Comparison of ENCODE assay signal across 8 cellular contexts in the genomic region with DNA sequence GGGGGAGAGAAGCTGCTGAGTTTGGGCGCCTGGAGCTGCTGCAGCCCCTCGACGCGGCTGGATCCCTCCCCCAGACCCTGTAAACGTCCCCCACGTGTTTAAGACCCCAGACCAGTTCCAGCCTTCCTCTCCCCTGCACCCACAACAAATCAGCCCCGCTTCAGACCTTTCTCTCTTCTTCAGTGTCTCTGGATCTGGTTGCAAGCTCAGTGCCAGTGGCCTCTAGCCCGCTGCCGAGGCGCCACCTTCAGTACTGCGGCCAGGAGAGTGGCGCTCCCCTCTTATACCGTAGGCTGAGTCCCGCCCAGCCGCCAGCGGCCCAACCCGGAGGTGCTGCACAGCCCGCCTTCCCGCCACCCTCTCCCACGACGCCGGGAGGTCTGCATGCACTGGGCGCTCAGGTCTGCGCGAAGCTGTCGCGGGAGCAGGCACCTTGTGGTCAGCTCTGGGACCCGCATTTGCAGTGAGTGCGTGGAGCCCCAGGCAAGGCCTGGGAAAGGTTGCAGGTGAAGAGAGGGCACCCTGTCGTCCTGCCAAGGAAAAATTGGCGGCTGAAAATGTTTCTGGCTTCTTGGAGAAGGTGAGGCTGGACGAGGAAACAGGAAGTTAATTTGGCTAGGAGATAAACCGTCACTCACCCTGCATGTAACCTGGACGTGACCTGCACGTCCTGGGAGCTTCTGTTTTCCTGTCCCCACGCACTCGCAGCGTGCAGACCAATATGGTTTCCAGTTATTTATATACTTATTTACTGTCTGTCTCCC. TPM values are rescaled to one million over a fixed set of nuclear protein-coding genes. Genes with fewer than 3 reads are reported as not detected.
DNase-seq lines count a peak whose midpoint lies in the region; ATAC-seq and TF ChIP-seq lines count a peak whose summit lies in the region.

A gene with protein sequence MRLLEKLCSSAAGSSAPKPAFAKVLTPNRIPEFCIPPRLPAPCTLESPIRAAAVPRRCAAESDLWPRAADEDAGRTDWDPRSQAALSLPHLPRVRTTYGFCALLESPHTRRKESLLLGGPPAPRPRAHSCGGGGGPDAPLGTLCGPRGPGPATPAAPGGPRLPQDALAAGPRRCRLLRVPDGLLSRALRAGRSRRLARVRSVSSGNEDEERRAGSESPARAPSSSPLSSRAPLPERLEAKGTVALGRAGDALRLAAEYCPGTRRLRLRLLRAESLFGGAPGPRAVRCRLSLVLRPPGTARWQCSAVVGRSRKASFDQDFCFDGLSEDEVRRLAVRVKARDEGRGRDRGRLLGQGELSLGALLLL (minus strand): TSS at position 257 of the 764 bp plus-strand sequence. CDS start 301 bp downstream, outside the sequence.

- H3K27ac Mint-ChIP-seq in activated T-helper 2 cell treated with anti-CD3 and anti-CD28 coated beads, Interferon-gamma antibody, Interleukin-2, Interleukin-4, amounts not matched to agents 10 μg/mL and 5 μg/mL and 100 μg/mL, durations not matched to agents 14 hours and 24 hours and 36 hours = no peak within 1 kb of the TSS

- peaks cover 79% of the 10 kb centered on the region for H3K27me3 Mint-ChIP-seq in activated T-helper 2 cell treated with anti-CD3 and anti-CD28 coated beads, Interferon-gamma antibody, Interleukin-2, Interleukin-4, amounts not matched to agents 10 μg/mL and 5 μg/mL and 100 μg/mL, durations not matched to agents 14 hours and 24 hours and 36 hours (ENCODE audit: low read depth)

- no peaks in the 10 kb centered on the region for H3K36me3 ChIP-seq in heart right ventricle
- no peaks in the 10 kb centered on the region for H3K36me3 ChIP-seq in rectal smooth muscle tissue (ENCODE audit: control insufficient read depth, insufficient read depth, low read length)

- peaks cover 10% of the 10 kb centered on the region for H3K4me1 Mint-ChIP-seq in activated T-helper 2 cell treated with anti-CD3 and anti-CD28 coated beads, Interferon-gamma antibody, Interleukin-2, Interleukin-4, amounts not matched to agents 10 μg/mL and 5 μg/mL and 100 μg/mL, durations not matched to agents 14 hours and 24 hours and 36 hours (ENCODE audit: low read depth)

- no peaks in the 10 kb centered on the region for H3K9me3 ChIP-seq in heart right ventricle

- peak within 1 kb of the TSS; percentile 69 for H3K4me3 Mint-ChIP-seq in activated T-helper 2 cell treated with anti-CD3 and anti-CD28 coated beads, Interferon-gamma antibody, Interleukin-2, Interleukin-4, amounts not matched to agents 10 μg/mL and 5 μg/mL and 100 μg/mL, durations not matched to agents 14 hours and 24 hours and 36 hours (ENCODE audit: low read depth)

- DNase-seq in activated T-cell treated with anti-CD3 and anti-CD28 coated beads for 48 hours (ENCODE audit: low read depth) (peak; percentile 28), activated T-cell treated with anti-CD3 and anti-CD28 coated beads for 4 hours (no peak), heart right ventricle (peak; percentile 78 to 82), AG20443 (ENCODE audit: low spot score) (no peak)
- no peak for DNase-seq in activated T-helper 2 cell treated with anti-CD3 and anti-CD28 coated beads, Interferon-gamma antibody, Interleukin-2, Interleukin-4, amounts not matched to agents 10 μg/mL and 5 μg/mL and 100 μg/mL, durations not matched to agents 14 hours and 24 hours and 36 hours (ENCODE audit: low spot score)

- intact Hi-C loops in activated T-helper 2 cell treated with anti-CD3 and anti-CD28 coated beads, Interferon-gamma antibody, Interleukin-2, Interleukin-4, amounts not matched to agents 10 μg/mL and 5 μg/mL and 100 μg/mL, durations not matched to agents 14 hours and 24 hours and 36 hours (cut with micrococcal nuclease) = no loop called here
- intact Hi-C loops in heart right ventricle (cut with DNase I) = loop anchor here in 1 of 10 donors (5.0 to 10.0 kb wide), 2 partner anchors 90 to 98 kb away; a partner anchor contains a TSS

- H3K27ac ChIP-seq in heart right ventricle = peak within 1 kb of the TSS; percentile 49 to 87 (median 81)
- no peak within 1 kb of the TSS for H3K27ac ChIP-seq in rectal smooth muscle tissue (ENCODE audit: low read depth, low read length)

- no peaks in the 10 kb centered on the region for H3K36me3 Mint-ChIP-seq in activated T-helper 2 cell treated with anti-CD3 and anti-CD28 coated beads, Interferon-gamma antibody, Interleukin-2, Interleukin-4, amounts not matched to agents 10 μg/mL and 5 μg/mL and 100 μg/mL, durations not matched to agents 14 hours and 24 hours and 36 hours (ENCODE audit: low read depth)

- H3K4me1 ChIP-seq in heart right ventricle (peaks cover 0 to 29% (median 19%) of the 10 kb centered on the region in 9 donors), rectal smooth muscle tissue (ENCODE audit: control insufficient read depth, insufficient read depth, low read length) (no peaks in the 10 kb centered on the region)

- ATAC-seq in heart right ventricle (peak; percentile 89 to 98 (median 96)), HG02588 (IDR thresholded peaks at IDR 0.05; ENCODE audit: unreplicated experiment) (no peak), GM18520 (IDR thresholded peaks at IDR 0.05; ENCODE audit: unreplicated experiment) (no peak)

- no peak within 1 kb of the TSS for H3K9ac ChIP-seq in rectal smooth muscle tissue (ENCODE audit: low read length)

- H3K27me3 ChIP-seq in heart right ventricle (peaks cover 0 to 81% (median 41%) of the 10 kb centered on the region in 7 donors), rectal smooth muscle tissue (ENCODE audit: control insufficient read depth, insufficient read depth, low read length) (peaks cover 8% of the 10 kb centered on the region)

- no peaks in the 10 kb centered on the region for H3K9me3 Mint-ChIP-seq in activated T-helper 2 cell treated with anti-CD3 and anti-CD28 coated beads, Interferon-gamma antibody, Interleukin-2, Interleukin-4, amounts not matched to agents 10 μg/mL and 5 μg/mL and 100 μg/mL, durations not matched to agents 14 hours and 24 hours and 36 hours

- H3K4me3 ChIP-seq in heart right ventricle (peak within 1 kb of the TSS; percentile 26 to 64 (median 58)), rectal smooth muscle tissue (ENCODE audit: low read length) (peak within 1 kb of the TSS; percentile 50)

- TF ChIP-seq CTCF in heart right ventricle (IDR thresholded peaks at IDR 0.05) = no peak

- WGBS in heart right ventricle, 2 donors = 14 to 15% methylated on average over 38 of the region's 38 CpGs

RNA-seq across cellular contexts. Expression of the gene that starts here (rescaled TPM):
- total RNA-seq in activated T-helper 2 cell treated with anti-CD3 and anti-CD28 coated beads, Interferon-gamma antibody, Interleukin-2, Interleukin-4, amounts not matched to agents 10 μg/mL and 5 μg/mL and 100 μg/mL, durations not matched to agents 14 hours and 24 hours and 36 hours = 0.14 and 0.16 TPM in 2 replicates
- total RNA-seq in heart right ventricle = 1 to 10 TPM in 9 of 10 donors, under 1 TPM in 1; 0.82 to 7.1 (median 2.7) TPM
- polyA plus RNA-seq in heart right ventricle = 1 to 10 TPM; 1.6 to 1.8 TPM

Comparison
In these comparisons a context has a peak if more than half of its experiments do, and no peak if none do; other contexts are left out.
1. DNase-seq: peak in activated T-cell treated with anti-CD3 and anti-CD28 coated beads for 48 hours (single experiment) and heart right ventricle (2 of 2); none in activated T-cell treated with anti-CD3 and anti-CD28 coated beads for 4 hours (single experiment), activated T-helper 2 cell treated with anti-CD3 and anti-CD28 coated beads, Interferon-gamma antibody, Interleukin-2, Interleukin-4, amounts not matched to agents 10 μg/mL and 5 μg/mL and 100 μg/mL, durations not matched to agents 14 hours and 24 hours and 36 hours (single experiment) and AG20443 (single experiment).
2. ATAC-seq: peak in heart right ventricle (8 of 8); none in HG02588 (single experiment) and GM18520 (single experiment).